8 cellular contexts compared by ENCODE assay signal in genomic region chr3:132352556-132353143, GRCh38. TPM values are rescaled to one million over a fixed set of nuclear protein-coding genes. Genes with fewer than 3 reads are reported as not detected.
DNase-seq lines count a peak whose midpoint lies in the region; ATAC-seq and TF ChIP-seq lines count a peak whose summit lies in the region.

No MANE protein-coding gene starts in this region.

- H3K36me3 Mint-ChIP-seq in mesothelial cell of epicardium, result no peaks in the 10 kb centered on the region

- H3K9me3 ChIP-seq in AG04450 (ENCODE audit: control insufficient read depth, insufficient read depth, low read length), result no peaks in the 10 kb centered on the region

- H3K4me3 ChIP-seq in AG04450 (ENCODE audit: low read depth, low read length), result no peak overlapping the region

- CTCF ChIA-PET in AG04450 (lab: Charles Lee), result interaction anchor here (0.7 to 9.1 kb wide), 15 partner anchors 8 to 290 kb away, joined by 3 to 139 read pairs (median 5); no protein-coding TSS in a partner anchor

- POLR2A ChIA-PET in AG04450 (lab: Yijun Ruan, JAX), result no interaction called here

- H3K27ac Mint-ChIP-seq in mesothelial cell of epicardium, result no peak overlapping the region

- H3K9me3 Mint-ChIP-seq in mesothelial cell of epicardium, result no peaks in the 10 kb centered on the region

- H3K27me3 ChIP-seq in AG04450 (ENCODE audit: control insufficient read depth, insufficient read depth, low read length), result peaks cover 7% of the 10 kb centered on the region

- H3K27ac ChIP-seq in AG04450 (ENCODE audit: low read depth, low read length), result no peak overlapping the region

- ATAC-seq in GM18520 (IDR thresholded peaks at IDR 0.05; ENCODE audit: unreplicated experiment) (peak; percentile 72), HG03565 (IDR thresholded peaks at IDR 0.05; ENCODE audit: unreplicated experiment) (peak; percentile 82)

- H3K4me1 Mint-ChIP-seq in mesothelial cell of epicardium, result no peaks in the 10 kb centered on the region

- peak; percentile 98 for TF ChIP-seq CTCF in AG04450 (IDR thresholded peaks at IDR 0.05; ENCODE audit: low read depth, low read length)
- TF ChIP-seq CTCF in mesothelial cell of epicardium (IDR thresholded peaks at IDR 0.05; ENCODE audit: unreplicated experiment), result peak; percentile 74

- H3K4me3 Mint-ChIP-seq in mesothelial cell of epicardium, result no peak overlapping the region

- DNase-seq in AG04450 (ENCODE audit: low read depth, low spot score) (peak; percentile 42), NCI-H82 (lab: John Stamatoyannopoulos, UW) (peak; percentile 89), mesothelial cell of epicardium (ENCODE audit: low spot score in 2 of 2, unreplicated experiment in 2 of 2) (peak; percentile 24 to 70)
- DNase-seq in activated CD4-positive, alpha-beta T cell treated with anti-CD3 and anti-CD28 coated beads, Interleukin-2, amount 50 U/mL, for 48 hours, result peak; percentile 73 to 80
- peak; percentile 37 for DNase-seq in effector CD8-positive, alpha-beta T cell (lab: John Stamatoyannopoulos, UW)
- DNase-seq in stimulated activated CD8-positive, alpha-beta memory T cell treated with anti-CD3 and anti-CD28 coated beads, Interleukin-7, amount 100 ng/mL, for 1 hour (ENCODE audit: low read depth in 2 of 2), result peak; percentile 9 to 44

- no peaks in the 10 kb centered on the region for H3K27me3 Mint-ChIP-seq in mesothelial cell of epicardium (ENCODE audit: low read depth)

RNA-seq across cellular contexts. Expression of gene ACP3, which starts 35.4 kb away (rescaled TPM):
- 0.71 and 1.9 TPM in 2 replicates for polyA plus RNA-seq in AG04450 (2011; rRNA removed)
- polyA minus RNA-seq in AG04450 (2011; rRNA and poly(A)+ RNA removed), result 0.64 and 0.65 TPM in 2 replicates
- total RNA-seq in mesothelial cell of epicardium, result 25.5 to 28.0 TPM (median 27.8 TPM) in 3 replicates

Comparison
In these comparisons a context has a peak if more than half of its experiments do, and no peak if none do; other contexts are left out.
1. DNase-seq: peak in every context shown above with its lines; median percentile 89 in NCI-H82; 76 in activated CD4-positive, alpha-beta T cell treated with anti-CD3 and anti-CD28 coated beads, Interleukin-2, amount 50 U/mL, for 48 hours; 47 in mesothelial cell of epicardium; 42 in AG04450; 37 in effector CD8-positive, alpha-beta T cell; 26 in stimulated activated CD8-positive, alpha-beta memory T cell treated with anti-CD3 and anti-CD28 coated beads, Interleukin-7, amount 100 ng/mL, for 1 hour.